Comparison of ENCODE assay signal across 15 cellular contexts in genomic region chr7:86600506-86601290, GRCh38. TPM values are rescaled to one million over a fixed set of nuclear protein-coding genes. Genes with fewer than 3 reads are reported as not detected.
DNase-seq lines count a peak whose midpoint lies in the region; ATAC-seq and TF ChIP-seq lines count a peak whose summit lies in the region.
"Had no signal": no experiment of that assay in that cellular context is flagged by ENCODE, and none has a peak within 500 bp of the region (broad histone marks: within the 10 kb centered on the region; RNA-seq: fewer than 3 reads in every experiment).

No MANE protein-coding gene starts in this region.

- no peaks in the 10 kb centered on the region for H3K27me3 ChIP-seq in upper lobe of left lung
- H3K27me3 ChIP-seq in CD4-positive, alpha-beta T cell (ENCODE audit: control insufficient read depth, insufficient read depth, low read length), result no peaks in the 10 kb centered on the region
- H3K27me3 ChIP-seq: breast epithelium had no signal

- H3K4me1 ChIP-seq in upper lobe of left lung, result no peaks in the 10 kb centered on the region
- H3K4me1 ChIP-seq: breast epithelium had no signal

- H3K4me3 Mint-ChIP-seq in CD4-positive, alpha-beta T cell, result no peak overlapping the region
- H3K4me3 Mint-ChIP-seq: activated T-helper 17 cell treated with anti-CD3 and anti-CD28 coated beads, Interleukin-2, amount 50 U/mL, for 72 hours; natural killer cell treated with Interleukin-12 subunit alpha and Interleukin-12 subunit beta and Interleukin-15 and Interleukin-18, amount 100 ng/mL, for 72 hours had no signal

- no peak overlapping the region for H3K27ac Mint-ChIP-seq in CD4-positive, alpha-beta T cell
- H3K27ac Mint-ChIP-seq: activated T-helper 17 cell treated with anti-CD3 and anti-CD28 coated beads, Interleukin-2, amount 50 U/mL, for 72 hours; natural killer cell treated with Interleukin-12 subunit alpha and Interleukin-12 subunit beta and Interleukin-15 and Interleukin-18, amount 100 ng/mL, for 72 hours had no signal

- H3K4me1 Mint-ChIP-seq in CD4-positive, alpha-beta T cell (ENCODE audit: low read depth), result no peaks in the 10 kb centered on the region
- H3K4me1 Mint-ChIP-seq: activated T-helper 17 cell treated with anti-CD3 and anti-CD28 coated beads, Interleukin-2, amount 50 U/mL, for 72 hours had no signal

- no peak for TF ChIP-seq POLR2A in upper lobe of left lung (IDR thresholded peaks at IDR 0.05)

- intact Hi-C loops in CD4-positive, alpha-beta T cell (cut with DNase I, micrococcal nuclease), result no loop called here

- POLR2A ChIA-PET in CD4-positive, alpha-beta T cell (lab: Charles Lee), result no interaction called here

- peak; percentile 21 to 26 for ATAC-seq in upper lobe of left lung (ENCODE audit: low FRiP score in 2 of 2)
- ATAC-seq in CD4-positive, alpha-beta T cell (ENCODE audit: poor library complexity), result no peak
- ATAC-seq: activated T-helper 17 cell treated with anti-CD3 and anti-CD28 coated beads, Interleukin-2, amount 50 U/mL, for 72 hours; left colon; PC-3 had no signal

- no peaks in the 10 kb centered on the region for H3K36me3 Mint-ChIP-seq in CD4-positive, alpha-beta T cell (ENCODE audit: low read depth)
- H3K36me3 Mint-ChIP-seq: natural killer cell treated with Interleukin-12 subunit alpha and Interleukin-12 subunit beta and Interleukin-15 and Interleukin-18, amount 100 ng/mL, for 72 hours had no signal

- H3K9me3 ChIP-seq in upper lobe of left lung, result no peaks in the 10 kb centered on the region
- H3K9me3 ChIP-seq in CD4-positive, alpha-beta T cell (ENCODE audit: control insufficient read depth, low read length), result no peaks in the 10 kb centered on the region

- H3K27me3 Mint-ChIP-seq in CD4-positive, alpha-beta T cell, result no peaks in the 10 kb centered on the region
- H3K27me3 Mint-ChIP-seq: activated T-helper 17 cell treated with anti-CD3 and anti-CD28 coated beads, Interleukin-2, amount 50 U/mL, for 72 hours; natural killer cell treated with Interleukin-12 subunit alpha and Interleukin-12 subunit beta and Interleukin-15 and Interleukin-18, amount 100 ng/mL, for 72 hours had no signal

- DNase-seq in NCI-H1436 (lab: John Stamatoyannopoulos, UW) (peak; percentile 0), NCI-H1436 treated with DMSO at 0.1 percent for 48 hours (lab: John Stamatoyannopoulos, UW) (no peak), left kidney (ENCODE audit: low read depth, low spot score) (peak; percentile 1), upper lobe of left lung (peak in 1 of 2 donors; percentile 1), HK-2 (ENCODE audit: unreplicated experiment) (no peak), retina (no peak)
- no peak for DNase-seq in CD4-positive, alpha-beta T cell
- DNase-seq: activated CD4-positive, alpha-beta T cell treated with anti-CD3 and anti-CD28 coated beads for 48 hours; left colon; NCI-H2171 treated with DMSO at 0.1 percent for 48 hours; PC-3 had no signal

- no peak overlapping the region for H3K4me3 ChIP-seq in upper lobe of left lung
- H3K4me3 ChIP-seq: breast epithelium had no signal

- H3K27ac ChIP-seq in VCaP (no peak overlapping the region), upper lobe of left lung (no peak overlapping the region)
- H3K27ac ChIP-seq in CD4-positive, alpha-beta T cell (ENCODE audit: low read depth, low read length), result no peak overlapping the region
- H3K27ac ChIP-seq: breast epithelium had no signal

- CTCF ChIA-PET in CD4-positive, alpha-beta T cell (lab: Charles Lee), result no interaction called here

- TF ChIP-seq EP300 in upper lobe of left lung (IDR thresholded peaks at IDR 0.05), result no peak

- H3K36me3 ChIP-seq in upper lobe of left lung, result no peaks in the 10 kb centered on the region
- H3K36me3 ChIP-seq: breast epithelium had no signal

- WGBS in upper lobe of left lung, 2 donors, result 68 to 95% methylated on average over 3 to 6 of the region's 6 CpGs

- H3K9me3 Mint-ChIP-seq in CD4-positive, alpha-beta T cell, result peaks cover 6% of the 10 kb centered on the region

- TF ChIP-seq CTCF in VCaP (conservative IDR thresholded peaks at IDR 0.05), result peak; percentile 50
- no peak for TF ChIP-seq CTCF in upper lobe of left lung (IDR thresholded peaks at IDR 0.05)
- no peak for TF ChIP-seq CTCF in CD4-positive, alpha-beta T cell (IDR thresholded peaks at IDR 0.05)

RNA-seq across cellular contexts. Expression of gene GRM3, which starts 43.0 kb away (rescaled TPM):
- total RNA-seq in upper lobe of left lung, result not detected
- total RNA-seq in CD4-positive, alpha-beta T cell, result not detected
- total RNA-seq: activated T-helper 17 cell treated with anti-CD3 and anti-CD28 coated beads, Interleukin-2, amount 50 U/mL, for 72 hours; breast epithelium; left colon; natural killer cell treated with Interleukin-12 subunit alpha and Interleukin-12 subunit beta and Interleukin-15 and Interleukin-18, amount 100 ng/mL, for 72 hours; PC-3 had no signal

Comparison
In these comparisons a context has a peak if more than half of its experiments do, and no peak if none do; other contexts are left out.
1. DNase-seq: peak in NCI-H1436 (single experiment) and left kidney (single experiment); none in NCI-H1436 treated with DMSO at 0.1 percent for 48 hours (single experiment), HK-2 (single experiment), retina (single experiment) and CD4-positive, alpha-beta T cell (0 of 10).